Comparison of ENCODE assay signal across 8 cellular contexts in genomic region chr10:70145666-70146488, GRCh38. TPM values are rescaled to one million over a fixed set of nuclear protein-coding genes. Genes with fewer than 3 reads are reported as not detected.
DNase-seq lines count a peak whose midpoint lies in the region; ATAC-seq lines count a peak whose summit lies in the region.

No MANE protein-coding gene starts in this region.

- ATAC-seq in GM19023 (IDR thresholded peaks at IDR 0.05; ENCODE audit: unreplicated experiment), result peak; percentile 59
- peak; percentile 60 for ATAC-seq in HG03175 (IDR thresholded peaks at IDR 0.05; ENCODE audit: unreplicated experiment)
- ATAC-seq in esophagus mucosa, result peak; percentile 56

- peak overlapping the region; percentile 56 to 78 for H3K4me3 ChIP-seq in muscle layer of colon (ENCODE audit: low read depth in 1 of 2, low read length in 2 of 2)

- peak overlapping the region; percentile 74 for H3K27ac ChIP-seq in muscle layer of colon (ENCODE audit: low read depth, low read length)

- H3K9ac ChIP-seq in muscle layer of colon (ENCODE audit: low read length), result peak overlapping the region; percentile 89

- H3K36me3 ChIP-seq in muscle layer of colon (ENCODE audit: insufficient read depth, low read length), result peaks cover 23% of the 10 kb centered on the region

- H3K9me3 ChIP-seq in muscle layer of colon (ENCODE audit: low read length), result no peaks in the 10 kb centered on the region

- H3K27me3 ChIP-seq in muscle layer of colon (ENCODE audit: control insufficient read depth in 1 of 2, insufficient read depth in 2 of 2, low read length in 2 of 2), result no peaks in the 10 kb centered on the region

- DNase-seq in Ammon's horn (ENCODE audit: low spot score) (peak; percentile 77), NOMO-1 treated with dmso at 0.1 percent for 144 hours (lab: John Stamatoyannopoulos, UW; ENCODE audit: unreplicated experiment) (peak; percentile 60), activated T-cell treated with anti-CD3 and anti-CD28 coated beads for 48 hours (ENCODE audit: low read depth) (peak; percentile 66)
- peak; percentile 37 for DNase-seq in stimulated activated CD8-positive, alpha-beta memory T cell treated with anti-CD3 and anti-CD28 coated beads, Interleukin-7, amount 100 ng/mL, for 24 hours (ENCODE audit: low read depth)

- peaks cover 20% of the 10 kb centered on the region for H3K4me1 ChIP-seq in muscle layer of colon (ENCODE audit: insufficient read depth, low read length)

RNA-seq across cellular contexts. Expression of gene TYSND1, which starts 0.6 kb away (rescaled TPM):
- total RNA-seq in esophagus mucosa, result 16.0 TPM

RNA-seq across cellular contexts. Expression of gene AIFM2, which starts 13.3 kb away (rescaled TPM):
- total RNA-seq in esophagus mucosa, result 3.7 TPM

RNA-seq across cellular contexts. Expression of gene SAR1A, which starts 24.4 kb away (rescaled TPM):
- total RNA-seq in esophagus mucosa, result 67.6 TPM

Comparison
In these comparisons a context has a peak if more than half of its experiments do, and no peak if none do; other contexts are left out.
1. Peak in every context shown above with its lines: DNase-seq, ATAC-seq, H3K4me3 ChIP-seq and H3K27ac ChIP-seq.